Comparison of ENCODE assay signal across 8 cellular contexts in genomic region chr14:31026076-31026394, GRCh38. TPM values are rescaled to one million over a fixed set of nuclear protein-coding genes. Genes with fewer than 3 reads are reported as not detected.
DNase-seq lines count a peak whose midpoint lies in the region; ATAC-seq and TF ChIP-seq lines count a peak whose summit lies in the region.

Gene STRN3 (minus strand): TSS chr14:31026379. CDS start chr14:31026185, 194 bp downstream.

- peak within 1 kb of the TSS; percentile 84 for H3K27ac Mint-ChIP-seq in glutamatergic neuron (ENCODE audit: unreplicated experiment)

- CTCF ChIA-PET in HEK293 (lab: Yijun Ruan, JAX), result interaction anchor here (0.8 kb wide), 1 partner anchor 57 kb away, joined by 5 read pairs; no protein-coding TSS in a partner anchor

- H3K4me3 ChIP-seq in HEK293 (ENCODE audit: low read depth, low read length), result peak within 1 kb of the TSS; percentile 100
- H3K4me3 ChIP-seq in prostate gland, result peak within 1 kb of the TSS; percentile 99 to 100

- TF ChIP-seq POLR2A in prostate gland (IDR thresholded peaks at IDR 0.05), result no peak

- TF ChIP-seq CTCF in HEK293 (tag by site-specific recombination; IDR thresholded peaks at IDR 0.05) (no peak), VCaP (conservative IDR thresholded peaks at IDR 0.05) (no peak), glutamatergic neuron (IDR thresholded peaks at IDR 0.05; ENCODE audit: partially characterized antibody, unreplicated experiment) (no peak), prostate gland (IDR thresholded peaks at IDR 0.05) (peak in 1 of 4 experiments; percentile 5)

- no peak for DNase-seq in glutamatergic neuron
- no peak for DNase-seq in prostate gland (ENCODE audit: low spot score)
- DNase-seq in iPS-NIHi11 (ENCODE audit: low spot score), result no peak
- DNase-seq in SK-N-DZ (ENCODE audit: low spot score), result no peak
- no peak for DNase-seq in NCI-H526 (lab: John Stamatoyannopoulos, UW)

- intact Hi-C loops in prostate gland (cut with DNase I), result loop anchor here (2.0 kb wide), 1 partner anchor 181 kb away; the partner anchor contains the start of gene HECTD1

- H3K4me1 ChIP-seq in HEK293 (ENCODE audit: control insufficient read depth, insufficient read depth, low read length) (peaks cover 12% of the 10 kb centered on the region), prostate gland (replicated peaks) (no peaks in the 10 kb centered on the region)

- peaks cover 14% of the 10 kb centered on the region for H3K4me1 Mint-ChIP-seq in glutamatergic neuron (ENCODE audit: low read depth, unreplicated experiment)

- POLR2A ChIA-PET in HEK293 (lab: Yijun Ruan, JAX), result interaction anchor here (0.6 to 2.1 kb wide), 17 partner anchors 11 to 394 kb away, joined by 3 to 11 read pairs (median 5); partner anchors contain the start of genes COCH, HEATR5A and HECTD1

- H3K27ac ChIP-seq in HEK293 (ENCODE audit: extremely low read depth, low read depth, low read length) (peak within 1 kb of the TSS; percentile 98), VCaP (peak within 1 kb of the TSS; percentile 98), prostate gland (peak within 1 kb of the TSS; percentile 99)

- peaks cover 6% of the 10 kb centered on the region for H3K27me3 Mint-ChIP-seq in glutamatergic neuron (ENCODE audit: unreplicated experiment)

- no peak for ATAC-seq in GM19455 (IDR thresholded peaks at IDR 0.05; ENCODE audit: unreplicated experiment)

- no peaks in the 10 kb centered on the region for H3K27me3 ChIP-seq in prostate gland (replicated peaks; ENCODE audit: insufficient read depth)

- H3K36me3 ChIP-seq in HEK293 (ENCODE audit: control insufficient read depth in 2 of 2, insufficient read depth in 1 of 2, low read length in 2 of 2) (peaks cover 0 to 9% of the 10 kb centered on the region in 2 experiments; a peak in 2 of 3 replicates), prostate gland (no peaks in the 10 kb centered on the region)

- WGBS in prostate gland, result under 1% methylated on average over 22 of the region's 29 CpGs

- peak within 1 kb of the TSS; percentile 96 for H3K4me3 Mint-ChIP-seq in glutamatergic neuron (ENCODE audit: unreplicated experiment)

- peaks cover 12% of the 10 kb centered on the region for H3K9me3 Mint-ChIP-seq in glutamatergic neuron (ENCODE audit: unreplicated experiment)

- no peaks in the 10 kb centered on the region for H3K9me3 ChIP-seq in HEK293 (ENCODE audit: control insufficient read depth, insufficient read depth, low read depth, low read length)
- no peaks in the 10 kb centered on the region for H3K9me3 ChIP-seq in prostate gland

- no peaks in the 10 kb centered on the region for H3K36me3 Mint-ChIP-seq in glutamatergic neuron (ENCODE audit: unreplicated experiment)

TF ChIP-seq in HEK293, 187 proteins besides CTCF, POLR2A, EP300 and RAD21:
- 0 out of 2 replicates have a peak, but pooled peaks have one; percentile 30 for TF ChIP-seq PBX3 (CRISPR knock-in tag; IDR thresholded peaks at IDR 0.05)
- peak; percentile 52 for TF ChIP-seq PATZ1 (tag by site-specific recombination; IDR thresholded peaks at IDR 0.05)
- no peak for TF ChIP-seq ZSCAN30 (tag by site-specific recombination; IDR thresholded peaks at IDR 0.05)
- no peak for TF ChIP-seq ZNF768 (tag by site-specific recombination; IDR thresholded peaks at IDR 0.05)
- peak; percentile 64; the same call in 1 of the 2 replicates for TF ChIP-seq YY2 (tag by site-specific recombination; IDR thresholded peaks at IDR 0.05)
- TF ChIP-seq ZNF398 (tag by site-specific recombination; IDR thresholded peaks at IDR 0.05), result peak; percentile 94
- TF ChIP-seq ZNF510 (tag by site-specific recombination; IDR thresholded peaks at IDR 0.05; ENCODE audit: insufficient replicate concordance), result no peak
- no peak for TF ChIP-seq ZBTB49 (tag by site-specific recombination; IDR thresholded peaks at IDR 0.05; ENCODE audit: low read depth)
- peak; percentile 44 for TF ChIP-seq YY1 (tag by site-specific recombination; IDR thresholded peaks at IDR 0.05)
TF ChIP-seq in HEK293: peak in this region for 5.

RNA-seq across cellular contexts. Expression of gene STRN3, which starts in this region (rescaled TPM):
- total RNA-seq in glutamatergic neuron (ENCODE audit: unreplicated experiment), result 58.1 TPM
- total RNA-seq in prostate gland, result 10 to 100 TPM; 25.6 to 40.5 TPM
- 27.4 and 35.2 TPM in 2 replicates for polyA plus RNA-seq in SK-N-DZ (2014; cell fraction: cytosol; rRNA removed)
- 23.1 and 31.2 TPM in 2 replicates for polyA plus RNA-seq in SK-N-DZ (2014; cell fraction: nucleus; rRNA removed)
